8 cellular contexts compared by ENCODE assay signal in genomic region chr19:55579766-55580621, GRCh38. TPM values are rescaled to one million over a fixed set of nuclear protein-coding genes. Genes with fewer than 3 reads are reported as not detected.
A peak's percentile ranks its signal among the peaks of the same experiment; 100 is the strongest.
DNase-seq lines count a peak whose midpoint lies in the region; ATAC-seq and TF ChIP-seq lines count a peak whose summit lies in the region.

No MANE protein-coding gene starts in this region.

- POLR2A ChIA-PET in RWPE1 (lab: Yijun Ruan, JAX; ENCODE audit: low non-redundant PET) = interaction anchor here (0.6 to 0.7 kb wide), 3 partner anchors 84 to 290 kb away, joined by 3 to 6 read pairs (median 3); no protein-coding TSS in a partner anchor

- peak overlapping the region; percentile 87 for H3K27ac ChIP-seq in RWPE1

- H3K4me3 ChIP-seq in epithelial cell of esophagus (ENCODE audit: low read length) = peak overlapping the region; percentile 90

- DNase-seq in 8988T (peak; percentile 49), GM10266 (ENCODE audit: extremely low spot score) (peak; percentile 71), RWPE1 (ENCODE audit: low spot score) (no peak), epithelial cell of esophagus (ENCODE audit: low read depth) (peak; percentile 22), myocyte (ENCODE audit: low read depth) (peak; percentile 60), SIG-M5 (lab: John Stamatoyannopoulos, UW) (no peak), mesenteric fat pad (ENCODE audit: low spot score) (no peak)

- TF ChIP-seq CTCF in GM10266 (IDR thresholded peaks at IDR 0.05; ENCODE audit: control insufficient read depth, insufficient read depth, low read depth, missing control alignments) (no peak), RWPE1 (conservative IDR thresholded peaks at IDR 0.05; ENCODE audit: low read depth) (no peak), epithelial cell of esophagus (IDR thresholded peaks at IDR 0.05; ENCODE audit: insufficient read depth, low read depth, low read length, missing control alignments) (no peak)

- no peak for ATAC-seq in HG03469 (IDR thresholded peaks at IDR 0.05; ENCODE audit: unreplicated experiment)

- CTCF ChIA-PET in RWPE1 (lab: Yijun Ruan, JAX) = interaction anchor here (0.5 kb wide), 1 partner anchor 114 kb away, joined by 3 read pairs; no protein-coding TSS in a partner anchor

RNA-seq across cellular contexts. Expression of gene ZNF579, which starts 0.7 kb away (rescaled TPM):
- total RNA-seq in myocyte (13.1 and 13.3 TPM in 2 replicates), mesenteric fat pad (10.9 TPM)
- 13.4 TPM for polyA plus RNA-seq in myocyte (2012)

RNA-seq across cellular contexts. Expression of gene FIZ1, which starts 19.3 kb away (rescaled TPM):
- total RNA-seq in myocyte (5.3 and 9.1 TPM in 2 replicates), mesenteric fat pad (12.8 TPM)
- 10.8 TPM for polyA plus RNA-seq in myocyte (2012)

RNA-seq across cellular contexts. Expression of gene ZNF524, which starts 20.1 kb away (rescaled TPM):
- total RNA-seq in myocyte = 21.9 and 29.8 TPM in 2 replicates
- 13.9 TPM for polyA plus RNA-seq in myocyte (2012)
- 19.1 TPM for total RNA-seq in mesenteric fat pad

RNA-seq across cellular contexts. Expression of gene ZNF865, which starts 25.5 kb away (rescaled TPM):
- total RNA-seq in myocyte = 2.9 and 3.5 TPM in 2 replicates
- polyA plus RNA-seq in myocyte (2012) = 10.2 TPM
- total RNA-seq in mesenteric fat pad = 12.0 TPM

RNA-seq across cellular contexts. Expression of gene SBK3, which starts 34.7 kb away (rescaled TPM):
- total RNA-seq in myocyte = 1.4 and 5.1 TPM in 2 replicates
- 0.55 TPM for polyA plus RNA-seq in myocyte (2012)
- total RNA-seq in mesenteric fat pad = 1.7 TPM

Comparison
In these comparisons a context has a peak if more than half of its experiments do, and no peak if none do; other contexts are left out.
1. DNase-seq: peak in 8988T (single experiment), GM10266 (single experiment), epithelial cell of esophagus (single experiment) and myocyte (single experiment); none in RWPE1 (single experiment), SIG-M5 (single experiment) and mesenteric fat pad (single experiment).